ENCODE assay signal across 1 cellular context in the genomic region with DNA sequence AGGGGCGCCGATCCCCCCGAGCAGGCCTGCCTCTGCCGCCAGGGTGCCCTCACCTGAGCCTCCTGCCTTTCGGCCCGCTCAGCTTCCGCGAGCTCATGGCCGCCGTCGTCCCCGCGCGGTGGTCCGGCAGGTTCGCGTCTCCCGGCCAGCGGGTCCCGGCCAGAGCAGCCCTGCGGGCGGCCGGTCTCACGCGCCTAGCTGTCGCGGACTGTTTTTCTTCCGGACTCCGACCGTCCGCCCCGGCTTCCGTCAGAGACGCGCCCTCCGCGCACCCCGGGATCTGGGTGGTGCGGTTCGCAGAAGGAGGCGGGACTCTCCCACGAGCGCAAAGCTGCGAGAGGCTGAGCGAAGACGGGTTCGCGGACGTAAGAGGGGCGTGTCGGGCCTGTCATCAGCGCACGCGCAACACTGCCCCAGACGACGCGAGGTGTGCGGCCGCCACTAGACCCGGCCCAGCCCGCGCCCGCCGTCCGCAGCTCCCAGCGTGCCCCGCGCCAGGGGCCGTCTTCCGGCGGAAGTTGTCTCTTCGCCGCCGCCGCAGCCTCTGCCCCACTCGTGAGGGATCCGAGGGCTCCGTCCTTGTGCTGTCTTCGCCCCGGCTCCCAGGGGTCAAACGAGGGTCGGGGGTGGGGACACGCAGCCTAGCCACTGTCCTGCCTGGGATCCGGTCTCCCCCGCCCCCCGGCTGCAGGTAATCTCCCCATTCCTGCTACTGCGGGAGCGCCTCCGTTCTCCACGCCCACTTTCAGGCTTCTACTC.
TF ChIP-seq lines count a peak whose summit lies in the region.

Gene INPP5K, minus strand, starts transcription at position 210 of the 759 bp plus-strand sequence. Its CDS starts 113 bp downstream, at position 97.

TF ChIP-seq in HepG2, 621 proteins besides CTCF, POLR2A, EP300 and RAD21 (continued from another document and continues in another):
- TF ChIP-seq ZBTB40 (IDR thresholded peaks at IDR 0.05) (peak; percentile 72), ZBTB40 (CRISPR knock-in tag; IDR thresholded peaks at IDR 0.05) (peak; percentile 42; the same call in 1 of the 2 replicates), KAT7 (CRISPR knock-in tag; IDR thresholded peaks at IDR 0.05; ENCODE audit: borderline replicate concordance) (peak; percentile 76; the same call in 1 of the 2 replicates), CHD4 (IDR thresholded peaks at IDR 0.05; ENCODE audit: borderline replicate concordance, low read length) (no peak), ZNF607 (CRISPR knock-in tag; IDR thresholded peaks at IDR 0.05; ENCODE audit: borderline replicate concordance) (peak; percentile 42; the same call in 1 of the 2 replicates), CCAR2 (optimal IDR thresholded peaks at IDR 0.05; ENCODE audit: low read depth, low read length) (no peak), SATB2 (CRISPR knock-in tag; IDR thresholded peaks at IDR 0.05) (no peak), POLR2AphosphoS2 (IDR thresholded peaks at IDR 0.05; ENCODE audit: low read depth, low read length) (no peak; the same call in 1 of the 2 replicates), GABPA (IDR thresholded peaks at IDR 0.05; ENCODE audit: low read depth, low read length) (peak; percentile 97), GABPA (CRISPR knock-in tag; IDR thresholded peaks at IDR 0.05; ENCODE audit: low read depth) (peak; percentile 91), ZNF672 (CRISPR knock-in tag; IDR thresholded peaks at IDR 0.05) (no peak), ARNT (IDR thresholded peaks at IDR 0.05) (no peak), ZNF879 (CRISPR knock-in tag; IDR thresholded peaks at IDR 0.05) (0 out of 2 replicates have a peak, but pooled peaks have one; percentile 63), ZNF329 (CRISPR knock-in tag; IDR thresholded peaks at IDR 0.05; ENCODE audit: low read depth) (no peak), IRF9 (CRISPR knock-in tag; IDR thresholded peaks at IDR 0.05; ENCODE audit: borderline replicate concordance) (peak; percentile 23; the same call in 1 of the 2 replicates), KLF11 (CRISPR knock-in tag; IDR thresholded peaks at IDR 0.05) (no peak; the same call in 1 of the 2 replicates), ARID4A (CRISPR knock-in tag; IDR thresholded peaks at IDR 0.05; ENCODE audit: borderline replicate concordance) (peak; percentile 99), GTF3A (CRISPR knock-in tag; conservative IDR thresholded peaks at IDR 0.05) (no peak), NFIC (IDR thresholded peaks at IDR 0.05; ENCODE audit: low read length) (no peak), CREB3 (CRISPR knock-in tag; IDR thresholded peaks at IDR 0.05) (0 out of 2 replicates have a peak, but pooled peaks have one; percentile 69), TAF15 (IDR thresholded peaks at IDR 0.05; ENCODE audit: low read depth, low read length, poor library complexity, severe bottlenecking) (no peak), ZNF160 (CRISPR knock-in tag; IDR thresholded peaks at IDR 0.05) (no peak), EEA1 (CRISPR knock-in tag; IDR thresholded peaks at IDR 0.05; ENCODE audit: borderline replicate concordance) (no peak), NFE2L2 (IDR thresholded peaks at IDR 0.05; ENCODE audit: low read length) (no peak), KDM4B (CRISPR knock-in tag; IDR thresholded peaks at IDR 0.05) (0 out of 2 replicates have a peak, but pooled peaks have one; percentile 15), SETDB1 (CRISPR knock-in tag; IDR thresholded peaks at IDR 0.05; ENCODE audit: borderline replicate concordance) (no peak), JDP2 (CRISPR knock-in tag; IDR thresholded peaks at IDR 0.05; ENCODE audit: borderline replicate concordance) (no peak), TEAD2 (CRISPR knock-in tag; IDR thresholded peaks at IDR 0.05) (no peak), THAP11 (CRISPR knock-in tag; IDR thresholded peaks at IDR 0.05) (peak; percentile 93), ATF1 (CRISPR knock-in tag; IDR thresholded peaks at IDR 0.05) (0 out of 2 replicates have a peak, but pooled peaks have one; percentile 53), ZNF589 (CRISPR knock-in tag; conservative IDR thresholded peaks at IDR 0.05) (no peak), ZBTB46 (CRISPR knock-in tag; IDR thresholded peaks at IDR 0.05; ENCODE audit: borderline replicate concordance) (no peak), ZFY (CRISPR knock-in tag; IDR thresholded peaks at IDR 0.05) (peak; percentile 84), BCL6 (CRISPR knock-in tag; IDR thresholded peaks at IDR 0.05) (no peak), MAX (IDR thresholded peaks at IDR 0.05) (peak; percentile 88), ZIK1 (CRISPR knock-in tag; IDR thresholded peaks at IDR 0.05; ENCODE audit: borderline replicate concordance, low read depth) (0 out of 2 replicates have a peak, but pooled peaks have one; percentile 45)
- TF ChIP-seq, protein P1, sequence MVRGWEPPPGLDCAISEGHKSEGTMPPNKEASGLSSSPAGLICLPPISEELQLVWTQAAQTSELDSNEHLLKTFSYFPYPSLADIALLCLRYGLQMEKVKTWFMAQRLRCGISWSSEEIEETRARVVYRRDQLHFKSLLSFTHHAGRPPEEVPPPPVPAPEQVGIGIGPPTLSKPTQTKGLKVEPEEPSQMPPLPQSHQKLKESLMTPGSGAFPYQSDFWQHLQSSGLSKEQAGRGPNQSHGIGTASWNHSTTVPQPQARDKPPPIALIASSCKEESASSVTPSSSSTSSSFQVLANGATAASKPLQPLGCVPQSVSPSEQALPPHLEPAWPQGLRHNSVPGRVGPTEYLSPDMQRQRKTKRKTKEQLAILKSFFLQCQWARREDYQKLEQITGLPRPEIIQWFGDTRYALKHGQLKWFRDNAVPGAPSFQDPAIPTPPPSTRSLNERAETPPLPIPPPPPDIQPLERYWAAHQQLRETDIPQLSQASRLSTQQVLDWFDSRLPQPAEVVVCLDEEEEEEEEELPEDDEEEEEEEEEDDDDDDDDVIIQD (CRISPR knock-in tag; IDR thresholded peaks at IDR 0.05; ENCODE audit: low read depth), result peak; percentile 42; the same call in 1 of the 2 replicates
